ENCODE assay signal across 8 cellular contexts in the genomic region with DNA sequence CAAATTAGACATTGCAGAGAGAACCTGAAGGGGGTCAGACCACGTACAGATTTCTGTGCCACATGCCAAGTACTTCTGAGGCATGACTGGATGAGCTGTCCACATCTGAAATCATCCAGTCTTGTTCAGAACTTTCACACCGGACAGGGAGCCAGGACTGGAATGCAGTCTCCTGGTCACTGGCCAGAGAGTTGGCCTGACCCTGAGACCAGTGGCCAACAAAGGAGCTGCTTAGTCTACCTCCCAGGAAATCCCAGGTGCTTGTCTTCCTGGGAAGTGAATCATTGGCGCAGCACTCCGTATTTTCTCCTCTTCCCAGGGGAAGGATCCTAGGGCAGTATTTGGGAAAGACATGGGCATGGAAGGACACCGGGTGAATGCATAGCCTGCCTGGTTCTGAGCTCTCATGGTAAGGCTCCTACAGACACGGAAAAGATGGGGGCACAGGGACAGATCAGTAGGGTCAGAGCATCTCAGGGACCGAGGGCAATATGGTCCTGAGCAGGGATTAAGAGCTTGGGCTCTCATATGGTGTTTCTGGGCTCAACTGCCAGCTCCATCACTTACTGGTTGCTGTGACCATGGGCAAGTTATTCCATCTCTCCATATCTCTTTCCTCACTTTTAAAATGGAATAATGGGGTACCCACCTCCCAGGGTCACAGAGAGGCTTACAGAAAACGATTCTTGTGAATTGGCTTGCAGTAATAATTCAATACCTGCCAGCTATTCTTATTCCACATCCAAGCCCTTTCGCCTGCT. TPM values are rescaled to one million over a fixed set of nuclear protein-coding genes. Genes with fewer than 3 reads are reported as not detected.
DNase-seq lines count a peak whose midpoint lies in the region; ATAC-seq, FAIRE-seq and TF ChIP-seq lines count a peak whose summit lies in the region.

No MANE protein-coding gene starts in this region.

- H3K36me3 ChIP-seq in left lung (peaks cover 0 to 21% of the 10 kb centered on the region in 2 donors), uterus (no peaks in the 10 kb centered on the region)

- intact Hi-C loops in left lung (cut with DNase I), result loop anchor here in 1 of 2 donors (10.0 kb wide), 1 partner anchor 89 kb away; no protein-coding TSS in a partner anchor
- intact Hi-C loops in uterus (cut with DNase I; ENCODE audit: low total_unique reads), result no loop called here

- ATAC-seq in left lung (no peak), HG02852 (IDR thresholded peaks at IDR 0.05; ENCODE audit: unreplicated experiment) (no peak)

- H3K4me1 ChIP-seq in left lung, result peaks cover 0 to 35% of the 10 kb centered on the region in 2 donors
- H3K4me1 ChIP-seq in uterus, result no peaks in the 10 kb centered on the region

- TF ChIP-seq POLR2A in uterus (IDR thresholded peaks at IDR 0.05), result no peak

- in situ Hi-C loops in astrocyte of the cerebellum (cut with HindIII; ENCODE audit: low sequenced_read_pairs), result loop anchor here (25.0 kb wide), 1 partner anchor 542 kb away; no protein-coding TSS in a partner anchor

- no peak for FAIRE-seq in HTR-8/SVneo (lab: Jason Lieb, UNC)

- DNase-seq in AG20443 (ENCODE audit: low spot score), result peak; percentile 56
- DNase-seq in HTR-8/SVneo (ENCODE audit: insufficient read length, low spot score), result peak; percentile 49
- peak; percentile 46 for DNase-seq in astrocyte of the cerebellum (ENCODE audit: low read depth)
- DNase-seq in left lung, result no peak
- DNase-seq in uterus, result no peak
- DNase-seq in SIG-M5 treated with dmso at 0.1 percent for 504 hours (lab: John Stamatoyannopoulos, UW; ENCODE audit: unreplicated experiment), result no peak
- no peak for DNase-seq in GM10266 (ENCODE audit: extremely low spot score)

- TF ChIP-seq CTCF in astrocyte of the cerebellum (IDR thresholded peaks at IDR 0.05; ENCODE audit: low read depth, low read length, missing control alignments) (no peak), left lung (IDR thresholded peaks at IDR 0.05) (no peak), uterus (IDR thresholded peaks at IDR 0.05) (no peak), GM10266 (IDR thresholded peaks at IDR 0.05; ENCODE audit: control insufficient read depth, insufficient read depth, low read depth, missing control alignments) (no peak)

- H3K27ac ChIP-seq in left lung (peak overlapping the region in 1 of 2 donors; percentile 78), uterus (peak overlapping the region in 1 of 2 donors; percentile 69)

- H3K9me3 ChIP-seq in left lung (no peaks in the 10 kb centered on the region), uterus (no peaks in the 10 kb centered on the region)

- peak overlapping the region; percentile 88 for H3K4me3 ChIP-seq in astrocyte of the cerebellum (ENCODE audit: low read depth, low read length)
- peak overlapping the region; percentile 54 to 82 for H3K4me3 ChIP-seq in left lung
- H3K4me3 ChIP-seq in uterus, result peak overlapping the region; percentile 51 to 74

- H3K27me3 ChIP-seq in left lung (peaks cover 0 to 9% of the 10 kb centered on the region in 2 donors), uterus (no peaks in the 10 kb centered on the region)

RNA-seq across cellular contexts. Expression of gene SCD, which starts 1.3 kb away (rescaled TPM):
- total RNA-seq in left lung (100 to 1,000 TPM; 524 to 529 TPM), uterus (10 to 100 TPM in 1 of 4 donors, 1 to 10 TPM in 2, under 1 TPM in 1; 0.59 to 29.8 (median 6.0) TPM)

RNA-seq across cellular contexts. Expression of gene PKD2L1, which starts 15.7 kb away (rescaled TPM):
- under 1 TPM in 1 of 2 donors, not detected in 1; 0.37 TPM for total RNA-seq in left lung
- total RNA-seq in uterus, result not detected

RNA-seq across cellular contexts. Expression of gene BLOC1S2, which starts 59.3 kb away (rescaled TPM):
- total RNA-seq in left lung, result 10 to 100 TPM; 36.7 to 49.2 TPM
- 10 to 100 TPM in 2 of 4 donors, 1 to 10 TPM in 1, under 1 TPM in 1; 0.51 to 22.7 (median 13.3) TPM for total RNA-seq in uterus

Comparison
In these comparisons a context has a peak if more than half of its experiments do, and no peak if none do; other contexts are left out.
1. DNase-seq: peak in AG20443 (single experiment), HTR-8/SVneo (single experiment) and astrocyte of the cerebellum (single experiment); none in left lung (0 of 2), uterus (0 of 2), SIG-M5 treated with dmso at 0.1 percent for 504 hours (single experiment) and GM10266 (single experiment).
2. RNA of gene SCD, which starts 1.3 kb away (total RNA-seq): 524 to 529 TPM in left lung; 0.59 to 29.8 TPM in uterus; every median in the first group is over 10 times any median in the second.
3. Peak in every context shown above with its lines, with median percentiles within 50 percentile points of each other: H3K4me3 ChIP-seq.